In the genomic region with DNA sequence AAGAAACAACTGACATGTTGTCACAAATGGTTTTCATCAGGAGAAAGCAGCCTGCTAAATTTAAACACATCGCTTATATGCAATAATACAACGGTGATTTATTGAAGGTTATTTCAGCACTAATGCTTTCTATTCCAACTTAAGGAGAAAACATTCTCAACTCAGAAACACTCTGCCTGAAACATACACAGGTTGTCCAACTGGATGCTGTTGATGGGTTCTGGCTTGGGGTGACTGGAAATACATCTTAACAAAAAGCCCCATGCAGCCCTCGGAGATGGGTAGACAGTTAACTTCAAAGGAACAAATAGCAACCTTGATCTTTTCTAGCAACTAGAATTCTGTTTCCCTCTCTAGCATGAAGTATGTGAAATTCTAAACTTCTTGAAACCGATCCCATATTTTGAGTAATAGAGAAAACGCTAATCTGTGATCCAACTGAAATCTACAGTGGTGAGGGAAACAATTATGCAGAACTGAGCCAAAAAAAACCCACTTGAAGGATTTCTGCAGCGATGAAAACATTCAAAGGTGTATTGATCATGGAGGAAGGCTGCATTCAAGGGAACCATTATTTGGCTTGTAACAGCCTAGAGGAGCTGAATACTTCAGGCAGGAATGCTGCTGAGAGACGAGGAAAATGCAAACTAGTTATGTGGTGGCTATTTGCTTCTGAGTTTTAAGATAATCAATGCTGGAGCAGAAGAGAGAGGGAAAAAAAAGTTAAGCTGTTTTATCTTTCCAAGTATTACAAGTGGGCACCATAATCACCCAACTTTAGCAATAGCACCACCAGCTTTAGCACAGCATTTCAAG, we compare ENCODE assay signal across 10 cellular contexts. TPM values are rescaled to one million over a fixed set of nuclear protein-coding genes. Genes with fewer than 3 reads are reported as not detected.
DNase-seq lines count a peak whose midpoint lies in the region; ATAC-seq, FAIRE-seq and TF ChIP-seq lines count a peak whose summit lies in the region.
"Had no signal": no experiment of that assay in that cellular context is flagged by ENCODE, and none has a peak within 500 bp of the region (broad histone marks: within the 10 kb centered on the region; RNA-seq: fewer than 3 reads in every experiment).

No MANE protein-coding gene starts in this region.

- peak; percentile 66 for FAIRE-seq in endothelial cell of umbilical vein (lab: Jason Lieb, UNC)

- TF ChIP-seq POLR2A in endothelial cell of umbilical vein (IDR thresholded peaks at IDR 0.05; ENCODE audit: low read depth, low read length) = no peak

- peaks cover 72% of the 10 kb centered on the region for H3K4me1 ChIP-seq in endothelial cell of umbilical vein (ENCODE audit: control insufficient read depth, extremely low read depth, insufficient read depth, low read length)
- H3K4me1 ChIP-seq in neutrophil (ENCODE audit: control insufficient read depth in 1 of 2, insufficient read depth in 1 of 2, low read depth in 1 of 2, low read length in 1 of 2) = peaks cover 53% of the 10 kb centered on the region in 2 experiments

- BruUV-seq in endothelial cell of umbilical vein (replicated peaks; lab: Mats Ljungman, UMichigan) = no TSS peak

- H4K20me1 ChIP-seq in endothelial cell of umbilical vein (replicated peaks; ENCODE audit: control insufficient read depth, extremely low read depth, insufficient read depth, low read length) = no peaks in the 10 kb centered on the region

- H3K9ac ChIP-seq in endothelial cell of umbilical vein (replicated peaks; ENCODE audit: extremely low read depth, insufficient read depth, low read length) = peak overlapping the region; percentile 49

- H3K9me3 ChIP-seq in endothelial cell of umbilical vein (replicated peaks; ENCODE audit: control insufficient read depth, insufficient read depth, low read length) (no peaks in the 10 kb centered on the region), neutrophil (no peaks in the 10 kb centered on the region)

- H3K27me3 ChIP-seq in endothelial cell of umbilical vein (ENCODE audit: control insufficient read depth in 2 of 2, insufficient read depth in 2 of 2, low read length in 2 of 2) = no peaks in the 10 kb centered on the region
- no peaks in the 10 kb centered on the region for H3K27me3 ChIP-seq in neutrophil

- H3K79me2 ChIP-seq in endothelial cell of umbilical vein (ENCODE audit: control insufficient read depth, insufficient read depth, low read length) = peaks cover 94% of the 10 kb centered on the region

- H3K9me1 ChIP-seq in endothelial cell of umbilical vein (replicated peaks; ENCODE audit: control insufficient read depth, extremely low read depth, insufficient read depth, low read length) = no peaks in the 10 kb centered on the region

- H3K27ac ChIP-seq in endothelial cell of umbilical vein (ENCODE audit: insufficient read depth, low read depth, low read length) (peak overlapping the region; percentile 97), neutrophil (peak overlapping the region; percentile 13)
- H3K27ac ChIP-seq: HL-60 had no signal

- dilution Hi-C loops in endothelial cell of umbilical vein (cut with MboI; ENCODE audit: extremely low pct_ligation_motif_present, low sequenced_read_pairs) = no loop called here

- DNase-seq in AG10803 (ENCODE audit: low read depth) = peak; percentile 42
- DNase-seq in NCI-H526 (lab: John Stamatoyannopoulos, UW) = peak; percentile 34 to 57
- DNase-seq in endothelial cell of umbilical vein (ENCODE audit: low read depth, low spot score) = peak; percentile 46
- DNase-seq in activated CD4-positive, CD25-positive, alpha-beta regulatory T cell treated with anti-CD3 and anti-CD28 coated beads, Interleukin-2, amount 50 U/mL, for 72 hours = no peak
- DNase-seq in NOMO-1 (lab: John Stamatoyannopoulos, UW; ENCODE audit: unreplicated experiment in 2 of 2) = no peak
- DNase-seq in hippocampal formation (lab: John Stamatoyannopoulos, UW) = no peak
- DNase-seq: NCI-H82 had no signal

- POLR2A ChIA-PET in endothelial cell of umbilical vein (lab: Charles Lee) = interaction anchor here (1.3 kb wide), 1 partner anchor 11 kb away, joined by 4 read pairs; no protein-coding TSS in a partner anchor

- TF ChIP-seq CTCF in AG10803 (conservative IDR thresholded peaks at IDR 0.05; ENCODE audit: low read length) = no peak
- no peak for TF ChIP-seq CTCF in endothelial cell of umbilical vein (IDR thresholded peaks at IDR 0.05; ENCODE audit: extremely low read depth in 1 of 2, insufficient read depth in 1 of 2, low read depth in 1 of 2, low read length in 2 of 2)
- TF ChIP-seq CTCF in neutrophil (IDR thresholded peaks at IDR 0.05) = no peak

- CTCF ChIA-PET in endothelial cell of umbilical vein (lab: Charles Lee) = interaction anchor here (1.0 to 16.6 kb wide), 8 partner anchors 9 to 272 kb away, joined by 3 to 406 read pairs (median 6); no protein-coding TSS in a partner anchor

- H2AFZ ChIP-seq in endothelial cell of umbilical vein (ENCODE audit: low read depth, low read length) = no peak overlapping the region

- H3K36me3 ChIP-seq in endothelial cell of umbilical vein (ENCODE audit: control insufficient read depth in 2 of 2, extremely low read depth in 1 of 2, insufficient read depth in 2 of 2, low read length in 2 of 2) (peaks cover 4 to 21% of the 10 kb centered on the region in 2 experiments), neutrophil (peaks cover 22% of the 10 kb centered on the region)

- intact Hi-C loops in endothelial cell of umbilical vein (cut with micrococcal nuclease) = no loop called here

- peak overlapping the region; percentile 97 for H3K4me2 ChIP-seq in endothelial cell of umbilical vein (ENCODE audit: insufficient read depth, low read length)

- ATAC-seq in GM18873 (IDR thresholded peaks at IDR 0.05; ENCODE audit: low FRiP score, unreplicated experiment) = no peak

- H3K4me3 ChIP-seq in AG10803 (ENCODE audit: low read length) = no peak overlapping the region; the same call in 1 of the 2 replicates
- H3K4me3 ChIP-seq in endothelial cell of umbilical vein (replicated peaks in 1 of 3; ENCODE audit: insufficient read depth in 1 of 3, low read depth in 1 of 3, low read length in 3 of 3) = peak overlapping the region in 1 of 3 experiments; percentile 82
- H3K4me3 ChIP-seq in neutrophil (ENCODE audit: low read depth in 1 of 2, low read length in 1 of 2) = no peak overlapping the region

TF ChIP-seq in endothelial cell of umbilical vein, 7 proteins besides CTCF, POLR2A, EP300 and RAD21:
- TF ChIP-seq GATA2 (IDR thresholded peaks at IDR 0.05; ENCODE audit: insufficient read depth, insufficient read length, low read depth, low read length) (no peak), FOS (IDR thresholded peaks at IDR 0.05; ENCODE audit: borderline replicate concordance, insufficient read depth, low read length) (no peak), JUN (IDR thresholded peaks at IDR 0.05; ENCODE audit: borderline replicate concordance, insufficient read depth, insufficient read length, low read depth) (no peak), POLR2AphosphoS5 (IDR thresholded peaks at IDR 0.05; ENCODE audit: insufficient read depth, low read depth, low read length) (no peak), MYC (IDR thresholded peaks at IDR 0.05; ENCODE audit: low read depth, low read length) (no peak), EZH2 (IDR thresholded peaks at IDR 0.05; ENCODE audit: borderline replicate concordance, low read depth, low read length, severe bottlenecking) (no peak)
- TF ChIP-seq, protein P1, sequence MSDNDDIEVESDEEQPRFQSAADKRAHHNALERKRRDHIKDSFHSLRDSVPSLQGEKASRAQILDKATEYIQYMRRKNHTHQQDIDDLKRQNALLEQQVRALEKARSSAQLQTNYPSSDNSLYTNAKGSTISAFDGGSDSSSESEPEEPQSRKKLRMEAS (IDR thresholded peaks at IDR 0.05; ENCODE audit: insufficient read depth, insufficient read length) = no peak

RNA-seq across cellular contexts. Expression of a gene that starts 6.9 kb away (rescaled TPM):
- 75.2 and 76.3 TPM in 2 replicates for total RNA-seq in endothelial cell of umbilical vein
- polyA plus RNA-seq in endothelial cell of umbilical vein = 26.4 and 30.6 TPM in 2 replicates
- polyA plus RNA-seq in endothelial cell of umbilical vein (2011; cell fraction: cytosol; rRNA removed) = 31.6 and 33.3 TPM in 2 replicates
- 107 and 122 TPM in 2 replicates for polyA plus RNA-seq in endothelial cell of umbilical vein (2011; cell fraction: nucleus; rRNA removed)
- 55.4 and 56.4 TPM in 2 replicates for polyA plus RNA-seq in endothelial cell of umbilical vein (2012)
- 47.8 and 61.9 TPM in 2 replicates for polyA minus RNA-seq in endothelial cell of umbilical vein
- polyA minus RNA-seq in endothelial cell of umbilical vein (2011; cell fraction: cytosol; rRNA and poly(A)+ RNA removed) = 6.9 TPM
- 82.0 and 106 TPM in 2 replicates for polyA minus RNA-seq in endothelial cell of umbilical vein (2011; cell fraction: nucleus; rRNA and poly(A)+ RNA removed)

Comparison
In these comparisons a context has a peak if more than half of its experiments do, and no peak if none do; other contexts are left out.
1. DNase-seq: peak in AG10803 (single experiment), NCI-H526 (2 of 2) and endothelial cell of umbilical vein (single experiment); none in activated CD4-positive, CD25-positive, alpha-beta regulatory T cell treated with anti-CD3 and anti-CD28 coated beads, Interleukin-2, amount 50 U/mL, for 72 hours (single experiment), NOMO-1 (0 of 2) and hippocampal formation (0 of 2).